In genomic region chr3:78091478-78092119, GRCh38 we compare ENCODE assay signal across 20 cellular contexts.
DNase-seq lines count a peak whose midpoint lies in the region; ATAC-seq and TF ChIP-seq lines count a peak whose summit lies in the region.
"Had no signal": no experiment of that assay in that cellular context is flagged by ENCODE, and none has a peak within 500 bp of the region (broad histone marks: within the 10 kb centered on the region; RNA-seq: fewer than 3 reads in every experiment).

No MANE protein-coding gene starts in this region.

- H3K4me2 ChIP-seq in hepatocyte, result no peak overlapping the region
- H3K4me2 ChIP-seq: PC-9 had no signal

- ATAC-seq in HG02763 (IDR thresholded peaks at IDR 0.05; ENCODE audit: unreplicated experiment), result no peak

- H3K27ac ChIP-seq in cardiac muscle cell (peak overlapping the region; percentile 85), hepatocyte (no peak overlapping the region), suprapubic skin (no peak overlapping the region)
- H3K27ac ChIP-seq: HL-60, PC-9, RWPE1 had no signal

- TF ChIP-seq EP300 in suprapubic skin (IDR thresholded peaks at IDR 0.05), result no peak

- TF ChIP-seq CTCF in cardiac muscle cell (IDR thresholded peaks at IDR 0.05; ENCODE audit: low read depth, low read length) (no peak), hepatocyte (IDR thresholded peaks at IDR 0.05; ENCODE audit: poor library complexity) (no peak), suprapubic skin (IDR thresholded peaks at IDR 0.05) (no peak)

- H3K9me3 ChIP-seq in cardiac muscle cell (ENCODE audit: low read depth), result no peaks in the 10 kb centered on the region
- H3K9me3 ChIP-seq in hepatocyte (ENCODE audit: low read depth), result no peaks in the 10 kb centered on the region
- no peaks in the 10 kb centered on the region for H3K9me3 ChIP-seq in suprapubic skin

- 51% methylated on average over 2 of the region's 2 CpGs for WGBS in hepatocyte (ENCODE audit: low lambda C conversion rate, missing lambda C conversion rate)
- WGBS in suprapubic skin, result 88% methylated on average over 2 of the region's 2 CpGs

- no peaks in the 10 kb centered on the region for H3K9me2 ChIP-seq in hepatocyte (replicated peaks; ENCODE audit: insufficient read depth)

- POLR2A ChIA-PET in HEK293T (lab: Yijun Ruan, JAX), result no interaction called here

- H3K4me1 ChIP-seq in cardiac muscle cell (ENCODE audit: low read depth) (peaks cover 28% of the 10 kb centered on the region), hepatocyte (ENCODE audit: insufficient read depth) (no peaks in the 10 kb centered on the region), suprapubic skin (no peaks in the 10 kb centered on the region)

- DNase-seq in HEK293T (ENCODE audit: extremely low spot score) (no peak), NCI-H226 (peak; percentile 13), cardiac muscle cell (ENCODE audit: low read depth in 1 of 2, low spot score in 1 of 2) (peak in 1 of 2 donors; percentile 76), hepatocyte (ENCODE audit: low spot score) (peak; percentile 17), SK-N-DZ (ENCODE audit: low spot score) (no peak), suprapubic skin (ENCODE audit: low spot score in 2 of 2) (no peak), germinal center (ENCODE audit: low spot score) (no peak)
- DNase-seq: ACHN; C1 segment of cervical spinal cord; CD8-positive, alpha-beta memory T cell; DND-41; HFFc6; IMR-90; NCI-H1048; NCI-H2081; NCI-H526; PC-9 had no signal

- H3K36me3 ChIP-seq in cardiac muscle cell (no peaks in the 10 kb centered on the region), hepatocyte (replicated peaks; ENCODE audit: insufficient read depth, low read depth) (no peaks in the 10 kb centered on the region), suprapubic skin (no peaks in the 10 kb centered on the region)

- H3K79me2 ChIP-seq in hepatocyte, result no peaks in the 10 kb centered on the region

- TF ChIP-seq POLR2A in suprapubic skin (IDR thresholded peaks at IDR 0.05), result no peak

- H3K27me3 ChIP-seq in cardiac muscle cell (no peaks in the 10 kb centered on the region), hepatocyte (no peaks in the 10 kb centered on the region), suprapubic skin (no peaks in the 10 kb centered on the region)

- H3K4me3 ChIP-seq in cardiac muscle cell (no peak overlapping the region), hepatocyte (no peak overlapping the region), suprapubic skin (no peak overlapping the region)
- H3K4me3 ChIP-seq: PC-9 had no signal

- no peaks in the 10 kb centered on the region for H4K20me1 ChIP-seq in hepatocyte (ENCODE audit: insufficient read depth, poor library complexity, severe bottlenecking)

- CTCF ChIA-PET in HEK293T (lab: Yijun Ruan, JAX), result no interaction called here

- no peak overlapping the region for H2AFZ ChIP-seq in hepatocyte
- H2AFZ ChIP-seq: PC-9 had no signal

TF ChIP-seq in HEK293T, 16 proteins besides CTCF, POLR2A, EP300 and RAD21:
- no peak for TF ChIP-seq SP1 (IDR thresholded peaks at IDR 0.05)
- 0 out of 2 replicates have a peak, but pooled peaks have one; percentile 46 for TF ChIP-seq PKNOX1 (IDR thresholded peaks at IDR 0.05)

Comparison
In these comparisons a context has a peak if more than half of its experiments do, and no peak if none do; other contexts are left out.
1. DNase-seq: peak in NCI-H226 (single experiment) and hepatocyte (single experiment); none in HEK293T (single experiment), SK-N-DZ (single experiment), suprapubic skin (0 of 2) and germinal center (single experiment).